ENCODE assay signal across 19 cellular contexts in the genomic region with DNA sequence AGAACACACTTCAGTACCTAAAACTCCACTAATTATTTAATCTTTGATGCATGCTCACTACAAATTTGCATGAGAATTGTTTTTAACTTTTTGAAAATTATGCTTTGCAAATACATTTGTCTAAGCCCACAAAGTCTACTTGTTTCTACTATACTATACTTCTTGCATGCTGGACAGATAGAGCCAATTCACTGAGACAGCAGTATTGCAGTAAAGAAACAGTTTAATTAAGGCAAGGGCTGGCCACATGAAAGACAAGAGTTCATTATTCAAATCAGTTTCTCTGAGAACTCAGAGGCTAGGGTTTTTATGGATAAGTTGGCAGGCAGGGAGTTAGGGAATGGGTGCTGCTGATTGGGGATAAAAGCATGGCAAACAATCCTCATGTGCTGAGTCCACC. TPM values are rescaled to one million over a fixed set of nuclear protein-coding genes. Genes with fewer than 3 reads are reported as not detected.
DNase-seq lines count a peak whose midpoint lies in the region; ATAC-seq and TF ChIP-seq lines count a peak whose summit lies in the region.
"Had no signal": no experiment of that assay in that cellular context is flagged by ENCODE, and none has a peak within 500 bp of the region (broad histone marks: within the 10 kb centered on the region; RNA-seq: fewer than 3 reads in every experiment).

No MANE protein-coding gene starts in this region.

- peaks cover 77% of the 10 kb centered on the region for H3K4me1 Mint-ChIP-seq in activated naive CD4-positive, alpha-beta T cell treated with anti-CD3 and anti-CD28 coated beads, Interleukin-2, amount 10 ng/mL, durations not matched to agents 7 days and 5 days
- H3K4me1 Mint-ChIP-seq in T-helper 17 cell: peaks cover 39% of the 10 kb centered on the region
- H3K4me1 Mint-ChIP-seq in natural killer cell treated with Interleukin-12 subunit alpha and Interleukin-12 subunit beta and Interleukin-15 and Interleukin-18, amount 100 ng/mL, for 72 hours (ENCODE audit: low read depth in 2 of 2): peaks cover 24 to 25% of the 10 kb centered on the region in 2 donors
- peaks cover 41% of the 10 kb centered on the region for H3K4me1 Mint-ChIP-seq in activated T-cell treated with anti-CD3 and anti-CD28 coated beads, Interleukin-2, amount 50 U/mL, for 24 hours (ENCODE audit: low read depth)

- no peak for TF ChIP-seq CTCF in HCT116 (IDR thresholded peaks at IDR 0.05 in 2 of 3, conservative IDR thresholded peaks at IDR 0.05 in 1 of 3; ENCODE audit: borderline replicate concordance in 1 of 3, insufficient read depth in 1 of 3, low read depth in 2 of 3, low read length in 2 of 3)

- H3K27me3 ChIP-seq in HCT116 (ENCODE audit: insufficient read depth, low read length): no peaks in the 10 kb centered on the region

- no peak overlapping the region for H3K27ac ChIP-seq in HCT116 (ENCODE audit: low read depth, low read length)
- H3K27ac ChIP-seq: PC-9, RWPE1 had no signal

- POLR2A ChIA-PET in HCT116 (lab: Charles Lee): no interaction called here

- H2AFZ ChIP-seq in HCT116 (ENCODE audit: low read depth, low read length, poor library complexity, severe bottlenecking): no peak overlapping the region
- H2AFZ ChIP-seq: PC-9 had no signal

- peak overlapping the region; percentile 81 for H3K27ac Mint-ChIP-seq in activated naive CD4-positive, alpha-beta T cell treated with anti-CD3 and anti-CD28 coated beads, Interleukin-2, amount 10 ng/mL, durations not matched to agents 7 days and 5 days
- no peak overlapping the region for H3K27ac Mint-ChIP-seq in T-helper 17 cell
- H3K27ac Mint-ChIP-seq in natural killer cell treated with Interleukin-12 subunit alpha and Interleukin-12 subunit beta and Interleukin-15 and Interleukin-18, amount 100 ng/mL, for 72 hours: peak overlapping the region; percentile 14 to 25
- no peak overlapping the region for H3K27ac Mint-ChIP-seq in activated T-cell treated with anti-CD3 and anti-CD28 coated beads, Interleukin-2, amount 50 U/mL, for 24 hours
- H3K27ac Mint-ChIP-seq: HFFc6 had no signal

- no peak overlapping the region for H3K4me3 Mint-ChIP-seq in activated naive CD4-positive, alpha-beta T cell treated with anti-CD3 and anti-CD28 coated beads, Interleukin-2, amount 10 ng/mL, durations not matched to agents 7 days and 5 days
- peak overlapping the region; percentile 43 for H3K4me3 Mint-ChIP-seq in T-helper 17 cell
- H3K4me3 Mint-ChIP-seq in natural killer cell treated with Interleukin-12 subunit alpha and Interleukin-12 subunit beta and Interleukin-15 and Interleukin-18, amount 100 ng/mL, for 72 hours: no peak overlapping the region
- H3K4me3 Mint-ChIP-seq in activated T-cell treated with anti-CD3 and anti-CD28 coated beads, Interleukin-2, amount 50 U/mL, for 24 hours: no peak overlapping the region
- H3K4me3 Mint-ChIP-seq: HFFc6 had no signal

- no peak for TF ChIP-seq RAD21 in HCT116 (IDR thresholded peaks at IDR 0.05; ENCODE audit: low read depth)

- no peak for TF ChIP-seq POLR2A in HCT116 (IDR thresholded peaks at IDR 0.05; ENCODE audit: borderline replicate concordance, extremely low read depth, insufficient read depth, insufficient read length)

- peaks cover 0 to 4% of the 10 kb centered on the region in 2 experiments; a peak in 2 of 4 replicates for H3K9me3 ChIP-seq in HCT116 (ENCODE audit: control insufficient read depth in 1 of 2, insufficient read depth in 1 of 2, low read depth in 1 of 2, low read length in 2 of 2)
- H3K9me3 ChIP-seq in T-helper 17 cell (ENCODE audit: control insufficient read depth, low read length, poor library complexity, severe bottlenecking): no peaks in the 10 kb centered on the region

- H4K20me1 ChIP-seq in HCT116 (ENCODE audit: insufficient read depth): no peaks in the 10 kb centered on the region

- no peak overlapping the region for H3K4me2 ChIP-seq in HCT116 (ENCODE audit: low read length)
- H3K4me2 ChIP-seq: PC-9 had no signal

- intact Hi-C loops in HCT116 (cut with micrococcal nuclease): no loop called here

- no peak overlapping the region for H3K9ac ChIP-seq in HCT116 (ENCODE audit: low read length)

- RAD21 ChIA-PET in HCT116 (lab: Charles Lee; ENCODE audit: low non-redundant PET in 1 of 2, low total read pairs in 2 of 2, uncharacterized antibody in 2 of 2, unreplicated experiment in 2 of 2): no interaction called here

- H3K79me2 ChIP-seq in HCT116 (ENCODE audit: insufficient read depth, low read length): no peaks in the 10 kb centered on the region

- H3K36me3 Mint-ChIP-seq in activated naive CD4-positive, alpha-beta T cell treated with anti-CD3 and anti-CD28 coated beads, Interleukin-2, amount 10 ng/mL, durations not matched to agents 7 days and 5 days: peaks cover 15% of the 10 kb centered on the region
- H3K36me3 Mint-ChIP-seq in T-helper 17 cell (ENCODE audit: low read depth): no peaks in the 10 kb centered on the region
- H3K36me3 Mint-ChIP-seq in natural killer cell treated with Interleukin-12 subunit alpha and Interleukin-12 subunit beta and Interleukin-15 and Interleukin-18, amount 100 ng/mL, for 72 hours: no peaks in the 10 kb centered on the region
- H3K36me3 Mint-ChIP-seq in activated T-cell treated with anti-CD3 and anti-CD28 coated beads, Interleukin-2, amount 50 U/mL, for 24 hours (ENCODE audit: low read depth): no peaks in the 10 kb centered on the region

- BruUV-seq in HCT116 (replicated peaks; lab: Mats Ljungman, UMichigan): no TSS peak

- H3K27me3 Mint-ChIP-seq in activated naive CD4-positive, alpha-beta T cell treated with anti-CD3 and anti-CD28 coated beads, Interleukin-2, amount 10 ng/mL, durations not matched to agents 7 days and 5 days: peaks cover 13% of the 10 kb centered on the region
- no peaks in the 10 kb centered on the region for H3K27me3 Mint-ChIP-seq in T-helper 17 cell
- H3K27me3 Mint-ChIP-seq in natural killer cell treated with Interleukin-12 subunit alpha and Interleukin-12 subunit beta and Interleukin-15 and Interleukin-18, amount 100 ng/mL, for 72 hours: no peaks in the 10 kb centered on the region
- no peaks in the 10 kb centered on the region for H3K27me3 Mint-ChIP-seq in activated T-cell treated with anti-CD3 and anti-CD28 coated beads, Interleukin-2, amount 50 U/mL, for 24 hours

- H3K36me3 ChIP-seq in HCT116 (ENCODE audit: control insufficient read depth in 1 of 2, insufficient read depth in 2 of 2, low read length in 2 of 2): no peaks in the 10 kb centered on the region

- ATAC-seq in HCT116 (no peak), T-helper 17 cell (no peak)
- ATAC-seq in natural killer cell treated with Interleukin-12 subunit alpha and Interleukin-12 subunit beta and Interleukin-15 and Interleukin-18, amount 100 ng/mL, for 72 hours: no peak

- no peak overlapping the region for H3K4me3 ChIP-seq in HCT116 (replicated peaks in 1 of 2; ENCODE audit: low read depth in 1 of 2, low read length in 2 of 2)
- H3K4me3 ChIP-seq: PC-9 had no signal

- no peaks in the 10 kb centered on the region for H3K9me2 ChIP-seq in HCT116 (ENCODE audit: insufficient read depth)

- no peak for DNase-seq in activated naive CD4-positive, alpha-beta T cell treated with anti-CD3 and anti-CD28 coated beads, Interleukin-2, amount 10 ng/mL, durations not matched to agents 7 days and 5 days
- DNase-seq in activated naive CD4-positive, alpha-beta T cell treated with Interleukin-2 at 50 U/mL for 16 hours: no peak
- DNase-seq in HCT116 (ENCODE audit: low read depth, low spot score) (no peak), T-helper 17 cell (no peak), NCI-H82 (lab: John Stamatoyannopoulos, UW) (no peak)
- DNase-seq in natural killer cell treated with Interleukin-12 subunit alpha and Interleukin-12 subunit beta and Interleukin-15 and Interleukin-18, amount 100 ng/mL, for 72 hours (ENCODE audit: low spot score): no peak
- DNase-seq in activated T-cell treated with anti-CD3 and anti-CD28 coated beads, Interleukin-2, amount 50 U/mL, for 24 hours: no peak
- DNase-seq: C1 segment of cervical spinal cord, DMS79 treated with DMSO at 0.1 percent for 48 hours, HFFc6, NCI-H1417 treated with DMSO at 0.1 percent for 48 hours, NCI-H1930, NCI-H226, NCI-H524, PC-9, SIG-M5 had no signal

- H3K4me1 ChIP-seq in HCT116 (ENCODE audit: control insufficient read depth in 1 of 2, insufficient read depth in 2 of 2, low read length in 2 of 2): peaks cover 0 to 4% of the 10 kb centered on the region in 2 experiments; a peak in 1 of 4 replicates

- CTCF ChIA-PET in activated naive CD4-positive, alpha-beta T cell treated with anti-CD3 and anti-CD28 coated beads, Interleukin-2, amount 10 ng/mL, durations not matched to agents 7 days and 5 days (lab: Charles Lee): no interaction called here
- CTCF ChIA-PET in HCT116 (lab: Charles Lee): no interaction called here

- H3K9me3 Mint-ChIP-seq in activated naive CD4-positive, alpha-beta T cell treated with anti-CD3 and anti-CD28 coated beads, Interleukin-2, amount 10 ng/mL, durations not matched to agents 7 days and 5 days: peaks cover 11% of the 10 kb centered on the region
- no peaks in the 10 kb centered on the region for H3K9me3 Mint-ChIP-seq in natural killer cell treated with Interleukin-12 subunit alpha and Interleukin-12 subunit beta and Interleukin-15 and Interleukin-18, amount 100 ng/mL, for 72 hours
- peaks cover 5% of the 10 kb centered on the region for H3K9me3 Mint-ChIP-seq in activated T-cell treated with anti-CD3 and anti-CD28 coated beads, Interleukin-2, amount 50 U/mL, for 24 hours

TF ChIP-seq in HCT116, 20 proteins besides CTCF, POLR2A, EP300 and RAD21:
- peak; percentile 32; the same call in 1 of the 2 replicates for TF ChIP-seq CBX3 (IDR thresholded peaks at IDR 0.05; ENCODE audit: low read depth)
- no peak for TF ChIP-seq SP1 (IDR thresholded peaks at IDR 0.05; ENCODE audit: low read depth)

RNA-seq across cellular contexts. Expression of a gene that starts 6.0 kb away (rescaled TPM):
- total RNA-seq in HCT116 (2021; ENCODE audit: unreplicated experiment): 24.1 TPM
- polyA plus RNA-seq in HCT116 (2012): 13.5 and 15.8 TPM in 2 replicates
- total RNA-seq in T-helper 17 cell: 10 to 100 TPM; 11.7 to 16.2 TPM
- 10 to 100 TPM; 17.4 to 22.8 TPM for total RNA-seq in natural killer cell treated with Interleukin-12 subunit alpha and Interleukin-12 subunit beta and Interleukin-15 and Interleukin-18, amount 100 ng/mL, for 72 hours

RNA-seq across cellular contexts. Expression of a gene that starts 15.6 kb away (rescaled TPM):
- total RNA-seq in HCT116 (2021; ENCODE audit: unreplicated experiment): not detected
- polyA plus RNA-seq in HCT116 (2012): not detected in 2 replicates
- total RNA-seq in T-helper 17 cell: not detected
- not detected for total RNA-seq in natural killer cell treated with Interleukin-12 subunit alpha and Interleukin-12 subunit beta and Interleukin-15 and Interleukin-18, amount 100 ng/mL, for 72 hours
- total RNA-seq: H4, HFFc6, MCF 10A, PC-9 had no signal

Comparison
In these comparisons a context has a peak if more than half of its experiments do, and no peak if none do; other contexts are left out.
1. H3K27ac Mint-ChIP-seq: peak in activated naive CD4-positive, alpha-beta T cell treated with anti-CD3 and anti-CD28 coated beads, Interleukin-2, amount 10 ng/mL, durations not matched to agents 7 days and 5 days (single experiment) and natural killer cell treated with Interleukin-12 subunit alpha and Interleukin-12 subunit beta and Interleukin-15 and Interleukin-18, amount 100 ng/mL, for 72 hours (2 of 2); none in T-helper 17 cell (single experiment) and activated T-cell treated with anti-CD3 and anti-CD28 coated beads, Interleukin-2, amount 50 U/mL, for 24 hours (single experiment).